24 cellular contexts compared by ENCODE assay signal in the genomic region with DNA sequence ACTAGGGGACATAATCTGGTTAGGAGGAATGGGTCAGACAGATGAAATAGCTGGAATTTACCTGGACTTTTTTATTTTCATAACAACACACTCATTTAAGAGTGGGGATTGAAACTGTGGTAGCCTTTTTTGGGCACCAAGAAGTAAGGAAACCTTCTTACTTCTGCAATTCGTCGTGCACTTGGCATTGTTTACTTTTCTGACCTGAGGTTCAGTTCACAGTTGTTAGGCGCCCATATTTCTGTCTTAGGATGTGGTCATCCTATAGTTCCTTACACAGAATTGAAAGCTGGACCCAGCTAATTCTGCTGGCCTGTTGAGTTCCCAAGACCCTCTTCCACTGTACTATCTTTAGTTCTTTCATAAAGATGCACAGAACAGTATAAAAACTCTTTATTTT.
DNase-seq lines count a peak whose midpoint lies in the region; ATAC-seq and TF ChIP-seq lines count a peak whose summit lies in the region.
"Had no signal": no experiment of that assay in that cellular context is flagged by ENCODE, and none has a peak within 500 bp of the region (broad histone marks: within the 10 kb centered on the region; RNA-seq: fewer than 3 reads in every experiment).

No MANE protein-coding gene starts in this region.

- H3K27ac ChIP-seq in GM23338 (ENCODE audit: low read depth) = no peak overlapping the region
- H3K27ac ChIP-seq: Peyer's patch had no signal

- no peaks in the 10 kb centered on the region for H3K4me1 Mint-ChIP-seq in GM23338

- H3K4me2 ChIP-seq in GM23338 = no peak overlapping the region

- H2AFZ ChIP-seq in GM23338 = no peak overlapping the region

- 0 out of 3 replicates have a peak, but pooled peaks cover 4% of the 10 kb centered on the region for H3K9me3 Mint-ChIP-seq in GM23338
- H3K9me3 Mint-ChIP-seq: T-helper 1 cell treated with Interleukin-12 subunit alpha and Interleukin-12 subunit beta and Interleukin-4 antibody, amounts not matched to agents 30 μg/mL and 1 μg/mL, for 36 hours had no signal

- H3K27me3 ChIP-seq in GM23338 (ENCODE audit: insufficient read depth) = no peaks in the 10 kb centered on the region
- H3K27me3 ChIP-seq: Peyer's patch had no signal

- H3K9me2 ChIP-seq in GM23338 (ENCODE audit: insufficient read depth) = 0 out of 2 replicates have a peak, but pooled peaks cover 9% of the 10 kb centered on the region

- ATAC-seq in GM18907 (IDR thresholded peaks at IDR 0.05; ENCODE audit: unreplicated experiment) (peak; percentile 80), GM21717 (IDR thresholded peaks at IDR 0.05; ENCODE audit: unreplicated experiment) (peak; percentile 75), HG02678 (IDR thresholded peaks at IDR 0.05; ENCODE audit: unreplicated experiment) (peak; percentile 77), HG03175 (IDR thresholded peaks at IDR 0.05; ENCODE audit: unreplicated experiment) (peak; percentile 62), GM23338 (no peak)

- H3K36me3 Mint-ChIP-seq in GM23338 (ENCODE audit: low read depth) = no peaks in the 10 kb centered on the region; the same call in 2 of the 3 replicates

- H3K79me2 ChIP-seq in GM23338 (replicated peaks; ENCODE audit: insufficient read depth) = no peaks in the 10 kb centered on the region

- no peak overlapping the region for H3K27ac Mint-ChIP-seq in GM23338
- H3K27ac Mint-ChIP-seq: T-helper 1 cell treated with Interleukin-12 subunit alpha and Interleukin-12 subunit beta and Interleukin-4 antibody, amounts not matched to agents 30 μg/mL and 1 μg/mL, for 36 hours had no signal

- no peak overlapping the region for H3K4me3 ChIP-seq in GM23338
- H3K4me3 ChIP-seq: Peyer's patch had no signal

- TF ChIP-seq CTCF in GM23338 (conservative IDR thresholded peaks at IDR 0.05; ENCODE audit: low read depth in 2 of 2) = no peak

- H3F3A ChIP-seq in GM23338 (replicated peaks; ENCODE audit: low read depth) = no peaks in the 10 kb centered on the region

- no peak overlapping the region for H3K4me3 Mint-ChIP-seq in GM23338
- H3K4me3 Mint-ChIP-seq: T-helper 1 cell treated with Interleukin-12 subunit alpha and Interleukin-12 subunit beta and Interleukin-4 antibody, amounts not matched to agents 30 μg/mL and 1 μg/mL, for 36 hours had no signal

- DNase-seq in DMS53 treated with DMSO at 0.1 percent for 48 hours (lab: John Stamatoyannopoulos, UW; ENCODE audit: unreplicated experiment) (no peak), SKM-1 treated with dmso at 0.1 percent for 144 hours (lab: John Stamatoyannopoulos, UW; ENCODE audit: unreplicated experiment) (no peak), GM23338 (ENCODE audit: low spot score) (no peak)
- DNase-seq in activated effector memory CD4-positive, alpha-beta T cell treated with Interleukin-2 at 50 U/mL for 16 hours = no peak
- DNase-seq: 8988T, Calu3, DND-41, IMR-90, KG1, MM.1S, NCI-H1048, NCI-H1417 treated with DMSO at 0.1 percent for 48 hours, NCI-H1694 treated with DMSO at 0.1 percent for 48 hours, NCI-H2081, NCI-H526 treated with DMSO at 0.1 percent for 48 hours, OCI-M1, Peyer's patch, SHP77 treated with DMSO at 0.1 percent for 48 hours, T-helper 9 cell had no signal

- no peaks in the 10 kb centered on the region for H3K4me1 ChIP-seq in GM23338 (ENCODE audit: insufficient read depth)
- H3K4me1 ChIP-seq: Peyer's patch had no signal

- H4K20me1 ChIP-seq in GM23338 (replicated peaks; ENCODE audit: insufficient read depth) = no peaks in the 10 kb centered on the region

- no peaks in the 10 kb centered on the region for H3K36me3 ChIP-seq in GM23338 (ENCODE audit: insufficient read depth)
- H3K36me3 ChIP-seq: Peyer's patch had no signal

- H3K27me3 Mint-ChIP-seq in GM23338 (ENCODE audit: insufficient read depth, low read depth, poor library complexity) = peaks cover 5% of the 10 kb centered on the region

TF ChIP-seq in GM23338, 12 proteins besides CTCF, POLR2A, EP300 and RAD21:
- TF ChIP-seq ZNF462 (CRISPR knock-in tag; IDR thresholded peaks at IDR 0.05) (no peak), EZH2phosphoT487 (IDR thresholded peaks at IDR 0.05; ENCODE audit: unreplicated experiment) (no peak), CREB1 (CRISPR knock-in tag; IDR thresholded peaks at IDR 0.05; ENCODE audit: low read depth) (no peak), STAT1 (IDR thresholded peaks at IDR 0.05; ENCODE audit: unreplicated experiment) (no peak)
- TF ChIP-seq, protein P1, sequence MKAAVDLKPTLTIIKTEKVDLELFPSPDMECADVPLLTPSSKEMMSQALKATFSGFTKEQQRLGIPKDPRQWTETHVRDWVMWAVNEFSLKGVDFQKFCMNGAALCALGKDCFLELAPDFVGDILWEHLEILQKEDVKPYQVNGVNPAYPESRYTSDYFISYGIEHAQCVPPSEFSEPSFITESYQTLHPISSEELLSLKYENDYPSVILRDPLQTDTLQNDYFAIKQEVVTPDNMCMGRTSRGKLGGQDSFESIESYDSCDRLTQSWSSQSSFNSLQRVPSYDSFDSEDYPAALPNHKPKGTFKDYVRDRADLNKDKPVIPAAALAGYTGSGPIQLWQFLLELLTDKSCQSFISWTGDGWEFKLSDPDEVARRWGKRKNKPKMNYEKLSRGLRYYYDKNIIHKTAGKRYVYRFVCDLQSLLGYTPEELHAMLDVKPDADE (IDR thresholded peaks at IDR 0.05) = no peak
